1 cellular context compared by ENCODE assay signal in the genomic region with DNA sequence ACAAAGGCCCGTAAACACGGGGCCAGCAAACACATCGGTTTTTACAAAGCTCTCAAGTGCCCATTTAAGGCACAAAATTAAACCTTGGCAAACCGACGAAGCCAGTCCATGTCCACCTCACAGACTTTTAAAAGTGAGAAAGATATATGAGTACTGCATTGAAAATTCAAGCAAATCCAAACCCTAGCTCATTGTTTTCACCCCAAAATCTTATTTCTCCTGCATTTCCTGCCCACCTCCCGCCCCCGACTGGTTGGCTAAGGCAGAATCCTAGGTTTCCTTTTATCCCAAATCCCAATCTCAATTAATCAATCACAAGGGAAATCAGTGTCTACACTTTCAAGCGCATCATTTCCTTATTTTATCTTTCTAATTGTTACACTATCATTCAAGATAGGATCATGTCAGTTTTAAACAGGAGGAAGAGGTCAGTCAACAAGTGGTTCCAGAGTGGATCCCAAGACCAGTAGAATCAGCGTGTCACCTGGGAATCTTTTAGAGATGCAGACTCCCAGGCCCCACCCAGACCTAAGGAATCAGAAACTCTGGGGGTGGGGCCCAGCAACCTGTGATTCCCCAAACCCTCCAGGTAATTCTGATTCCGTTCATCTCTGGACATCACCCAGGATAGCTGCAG.
A peak's percentile ranks its signal among the peaks of the same experiment; 100 is the strongest.
TF ChIP-seq lines count a peak whose summit lies in the region.

No MANE protein-coding gene starts in this region.

TF ChIP-seq in HepG2, 621 proteins besides CTCF, POLR2A, EP300 and RAD21 (continued from another document and continues in another):
- TF ChIP-seq ZBTB10 (CRISPR knock-in tag; IDR thresholded peaks at IDR 0.05; ENCODE audit: borderline replicate concordance) (peak; percentile 15; the same call in 1 of the 2 replicates), ZNF20 (CRISPR knock-in tag; IDR thresholded peaks at IDR 0.05) (0 out of 2 replicates have a peak, but pooled peaks have one; percentile 25), ATF1 (CRISPR knock-in tag; IDR thresholded peaks at IDR 0.05) (peak; percentile 40; the same call in 1 of the 2 replicates), ZSCAN31 (CRISPR knock-in tag; IDR thresholded peaks at IDR 0.05; ENCODE audit: low read depth) (peak; percentile 82; the same call in 1 of the 2 replicates), ZNF251 (CRISPR knock-in tag; IDR thresholded peaks at IDR 0.05) (no peak), SRSF9 (IDR thresholded peaks at IDR 0.05; ENCODE audit: borderline replicate concordance, insufficient read depth, low read depth, low read length, poor library complexity, severe bottlenecking) (no peak), GMEB1 (CRISPR knock-in tag; IDR thresholded peaks at IDR 0.05; ENCODE audit: borderline replicate concordance) (0 out of 2 replicates have a peak, but pooled peaks have one; percentile 12), NCOA1 (CRISPR knock-in tag; IDR thresholded peaks at IDR 0.05) (0 out of 2 replicates have a peak, but pooled peaks have one; percentile 17), ZNF816 (CRISPR knock-in tag; IDR thresholded peaks at IDR 0.05; ENCODE audit: borderline replicate concordance) (peak; percentile 86; the same call in 1 of the 2 replicates), SIN3B (IDR thresholded peaks at IDR 0.05; ENCODE audit: low read length) (0 out of 2 replicates have a peak, but pooled peaks have one; percentile 2), SKI (IDR thresholded peaks at IDR 0.05; ENCODE audit: partially characterized antibody) (no peak), HNF1B (CRISPR knock-in tag; IDR thresholded peaks at IDR 0.05) (peak; percentile 29; the same call in 1 of the 2 replicates), RNF2 (conservative IDR thresholded peaks at IDR 0.05; ENCODE audit: low read depth) (peak; percentile 45; the same call in 1 of the 2 replicates), ZNF232 (CRISPR knock-in tag; IDR thresholded peaks at IDR 0.05; ENCODE audit: borderline replicate concordance) (0 out of 2 replicates have a peak, but pooled peaks have one; percentile 8), ONECUT2 (CRISPR knock-in tag; IDR thresholded peaks at IDR 0.05) (peak; percentile 92; the same call in 1 of the 2 replicates), HHEX (CRISPR knock-in tag; IDR thresholded peaks at IDR 0.05) (peak; percentile 68; the same call in 1 of the 2 replicates), ZNF784 (CRISPR knock-in tag; IDR thresholded peaks at IDR 0.05; ENCODE audit: borderline replicate concordance) (no peak), NFIC (IDR thresholded peaks at IDR 0.05; ENCODE audit: low read length) (peak; percentile 6; the same call in 1 of the 2 replicates), ZNF138 (CRISPR knock-in tag; IDR thresholded peaks at IDR 0.05; ENCODE audit: low read depth) (0 out of 2 replicates have a peak, but pooled peaks have one; percentile 19), CREB1 (IDR thresholded peaks at IDR 0.05) (no peak), CREB1 (CRISPR knock-in tag; IDR thresholded peaks at IDR 0.05) (peak; percentile 56; the same call in 1 of the 2 replicates), ZFYVE20 (CRISPR knock-in tag; IDR thresholded peaks at IDR 0.05; ENCODE audit: borderline replicate concordance, low read depth) (0 out of 2 replicates have a peak, but pooled peaks have one; percentile 18), ZNF460 (CRISPR knock-in tag; IDR thresholded peaks at IDR 0.05; ENCODE audit: borderline replicate concordance) (0 out of 2 replicates have a peak, but pooled peaks have one; percentile 44), SOX6 (IDR thresholded peaks at IDR 0.05) (no peak), SOX6 (CRISPR knock-in tag; IDR thresholded peaks at IDR 0.05) (peak; percentile 7; the same call in 1 of the 2 replicates), AHDC1 (CRISPR knock-in tag; IDR thresholded peaks at IDR 0.05; ENCODE audit: borderline replicate concordance) (peak; percentile 87), TBL1XR1 (IDR thresholded peaks at IDR 0.05; ENCODE audit: borderline replicate concordance, low read length, partially characterized antibody) (peak; percentile 45)
- TF ChIP-seq, protein P1, sequence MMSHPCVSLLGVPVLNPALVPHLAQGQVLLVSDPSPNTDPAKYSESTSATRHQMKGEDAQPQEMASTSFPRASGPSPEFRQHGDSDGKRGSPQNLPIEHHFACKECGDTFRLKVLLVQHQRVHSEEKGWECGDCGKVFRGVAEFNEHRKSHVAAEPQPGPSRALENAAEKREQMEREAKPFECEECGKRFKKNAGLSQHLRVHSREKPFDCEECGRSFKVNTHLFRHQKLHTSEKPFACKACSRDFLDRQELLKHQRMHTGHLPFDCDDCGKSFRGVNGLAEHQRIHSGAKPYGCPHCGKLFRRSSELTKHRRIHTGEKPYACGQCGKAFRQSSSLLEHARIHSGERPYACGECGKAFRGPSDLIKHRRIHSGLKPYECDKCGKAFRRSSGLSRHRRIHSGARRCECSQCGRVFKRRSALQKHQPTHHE (CRISPR knock-in tag; IDR thresholded peaks at IDR 0.05; ENCODE audit: borderline replicate concordance), result peak; percentile 13; the same call in 1 of the 2 replicates
- TF ChIP-seq, protein P2, sequence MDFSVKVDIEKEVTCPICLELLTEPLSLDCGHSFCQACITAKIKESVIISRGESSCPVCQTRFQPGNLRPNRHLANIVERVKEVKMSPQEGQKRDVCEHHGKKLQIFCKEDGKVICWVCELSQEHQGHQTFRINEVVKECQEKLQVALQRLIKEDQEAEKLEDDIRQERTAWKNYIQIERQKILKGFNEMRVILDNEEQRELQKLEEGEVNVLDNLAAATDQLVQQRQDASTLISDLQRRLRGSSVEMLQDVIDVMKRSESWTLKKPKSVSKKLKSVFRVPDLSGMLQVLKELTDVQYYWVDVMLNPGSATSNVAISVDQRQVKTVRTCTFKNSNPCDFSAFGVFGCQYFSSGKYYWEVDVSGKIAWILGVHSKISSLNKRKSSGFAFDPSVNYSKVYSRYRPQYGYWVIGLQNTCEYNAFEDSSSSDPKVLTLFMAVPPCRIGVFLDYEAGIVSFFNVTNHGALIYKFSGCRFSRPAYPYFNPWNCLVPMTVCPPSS (IDR thresholded peaks at IDR 0.05), result no peak
- TF ChIP-seq, protein P3, sequence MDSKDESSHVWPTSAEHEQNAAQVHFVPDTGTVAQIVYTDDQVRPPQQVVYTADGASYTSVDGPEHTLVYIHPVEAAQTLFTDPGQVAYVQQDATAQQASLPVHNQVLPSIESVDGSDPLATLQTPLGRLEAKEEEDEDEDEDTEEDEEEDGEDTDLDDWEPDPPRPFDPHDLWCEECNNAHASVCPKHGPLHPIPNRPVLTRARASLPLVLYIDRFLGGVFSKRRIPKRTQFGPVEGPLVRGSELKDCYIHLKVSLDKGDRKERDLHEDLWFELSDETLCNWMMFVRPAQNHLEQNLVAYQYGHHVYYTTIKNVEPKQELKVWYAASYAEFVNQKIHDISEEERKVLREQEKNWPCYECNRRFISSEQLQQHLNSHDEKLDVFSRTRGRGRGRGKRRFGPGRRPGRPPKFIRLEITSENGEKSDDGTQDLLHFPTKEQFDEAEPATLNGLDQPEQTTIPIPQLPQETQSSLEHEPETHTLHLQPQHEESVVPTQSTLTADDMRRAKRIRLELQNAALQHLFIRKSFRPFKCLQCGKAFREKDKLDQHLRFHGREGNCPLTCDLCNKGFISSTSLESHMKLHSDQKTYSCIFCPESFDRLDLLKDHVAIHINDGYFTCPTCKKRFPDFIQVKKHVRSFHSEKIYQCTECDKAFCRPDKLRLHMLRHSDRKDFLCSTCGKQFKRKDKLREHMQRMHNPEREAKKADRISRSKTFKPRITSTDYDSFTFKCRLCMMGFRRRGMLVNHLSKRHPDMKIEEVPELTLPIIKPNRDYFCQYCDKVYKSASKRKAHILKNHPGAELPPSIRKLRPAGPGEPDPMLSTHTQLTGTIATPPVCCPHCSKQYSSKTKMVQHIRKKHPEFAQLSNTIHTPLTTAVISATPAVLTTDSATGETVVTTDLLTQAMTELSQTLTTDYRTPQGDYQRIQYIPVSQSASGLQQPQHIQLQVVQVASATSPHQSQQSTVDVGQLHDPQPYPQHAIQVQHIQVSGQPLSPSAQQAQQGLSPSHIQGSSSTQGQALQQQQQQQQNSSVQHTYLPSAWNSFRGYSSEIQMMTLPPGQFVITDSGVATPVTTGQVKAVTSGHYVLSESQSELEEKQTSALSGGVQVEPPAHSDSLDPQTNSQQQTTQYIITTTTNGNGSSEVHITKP (CRISPR knock-in tag; IDR thresholded peaks at IDR 0.05; ENCODE audit: low read depth), result 0 out of 2 replicates have a peak, but pooled peaks have one; percentile 7
- TF ChIP-seq, protein P4, sequence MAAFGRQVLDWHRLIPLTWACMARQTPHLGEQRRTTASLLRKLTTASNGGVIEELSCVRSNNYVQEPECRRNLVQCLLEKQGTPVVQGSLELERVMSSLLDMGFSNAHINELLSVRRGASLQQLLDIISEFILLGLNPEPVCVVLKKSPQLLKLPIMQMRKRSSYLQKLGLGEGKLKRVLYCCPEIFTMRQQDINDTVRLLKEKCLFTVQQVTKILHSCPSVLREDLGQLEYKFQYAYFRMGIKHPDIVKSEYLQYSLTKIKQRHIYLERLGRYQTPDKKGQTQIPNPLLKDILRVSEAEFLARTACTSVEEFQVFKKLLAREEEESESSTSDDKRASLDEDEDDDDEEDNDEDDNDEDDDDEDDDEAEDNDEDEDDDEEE (CRISPR knock-in tag; IDR thresholded peaks at IDR 0.05), result peak; percentile 37; the same call in 1 of the 2 replicates
